1 cellular context compared by ENCODE assay signal in the genomic region with DNA sequence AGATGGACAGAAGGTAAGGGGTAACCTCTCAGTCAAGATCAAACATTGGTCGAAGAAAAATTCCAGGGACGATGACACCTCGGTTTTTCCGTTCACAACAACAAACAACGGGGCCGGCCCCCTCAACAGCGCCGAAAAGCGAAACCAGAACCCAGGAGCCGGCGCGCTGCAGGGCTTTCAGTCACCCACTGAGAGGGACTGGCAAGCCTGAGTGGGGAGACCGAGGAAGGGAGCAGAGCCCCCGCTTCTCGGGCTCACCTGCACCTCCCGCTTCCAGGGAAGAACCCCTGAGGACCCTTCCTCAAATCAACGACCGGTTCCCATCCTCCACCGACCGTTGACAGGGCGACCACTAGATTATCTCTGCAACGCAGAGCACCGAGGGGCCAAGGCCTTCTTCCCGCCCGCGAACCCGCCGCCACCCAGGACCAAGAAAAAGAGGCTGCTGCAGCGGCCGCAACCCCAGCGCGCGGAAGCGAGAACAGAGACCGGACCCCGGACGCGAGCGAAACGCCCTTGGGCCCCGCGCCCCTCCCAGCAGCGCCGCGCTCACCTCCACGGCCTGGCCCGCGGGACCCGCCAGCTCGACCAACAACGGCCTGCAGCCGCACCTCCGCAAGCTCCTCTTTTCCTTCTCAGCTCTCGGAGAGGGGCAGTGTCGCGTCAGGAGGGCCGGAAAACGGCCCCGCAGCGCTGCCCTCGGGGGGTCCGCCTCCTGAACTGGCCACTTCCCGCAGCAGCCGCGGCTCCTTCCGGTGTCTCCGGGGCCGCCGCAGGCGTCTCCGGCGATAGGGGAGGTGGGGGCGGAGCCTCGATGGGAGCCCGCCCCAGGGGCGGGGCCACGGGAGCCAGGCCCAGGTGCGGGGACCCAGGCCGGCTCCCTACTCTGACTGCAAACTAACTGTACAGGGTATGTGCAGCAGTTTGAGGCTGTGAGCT.
TF ChIP-seq lines count a peak whose summit lies in the region.

A gene (minus strand): TSS at position 763 of the 939 bp plus-strand sequence. CDS start 18,155 bp downstream, outside the sequence.

TF ChIP-seq in HepG2, 621 proteins besides CTCF, POLR2A, EP300 and RAD21 (continued from another document):
- TF ChIP-seq, protein P1, sequence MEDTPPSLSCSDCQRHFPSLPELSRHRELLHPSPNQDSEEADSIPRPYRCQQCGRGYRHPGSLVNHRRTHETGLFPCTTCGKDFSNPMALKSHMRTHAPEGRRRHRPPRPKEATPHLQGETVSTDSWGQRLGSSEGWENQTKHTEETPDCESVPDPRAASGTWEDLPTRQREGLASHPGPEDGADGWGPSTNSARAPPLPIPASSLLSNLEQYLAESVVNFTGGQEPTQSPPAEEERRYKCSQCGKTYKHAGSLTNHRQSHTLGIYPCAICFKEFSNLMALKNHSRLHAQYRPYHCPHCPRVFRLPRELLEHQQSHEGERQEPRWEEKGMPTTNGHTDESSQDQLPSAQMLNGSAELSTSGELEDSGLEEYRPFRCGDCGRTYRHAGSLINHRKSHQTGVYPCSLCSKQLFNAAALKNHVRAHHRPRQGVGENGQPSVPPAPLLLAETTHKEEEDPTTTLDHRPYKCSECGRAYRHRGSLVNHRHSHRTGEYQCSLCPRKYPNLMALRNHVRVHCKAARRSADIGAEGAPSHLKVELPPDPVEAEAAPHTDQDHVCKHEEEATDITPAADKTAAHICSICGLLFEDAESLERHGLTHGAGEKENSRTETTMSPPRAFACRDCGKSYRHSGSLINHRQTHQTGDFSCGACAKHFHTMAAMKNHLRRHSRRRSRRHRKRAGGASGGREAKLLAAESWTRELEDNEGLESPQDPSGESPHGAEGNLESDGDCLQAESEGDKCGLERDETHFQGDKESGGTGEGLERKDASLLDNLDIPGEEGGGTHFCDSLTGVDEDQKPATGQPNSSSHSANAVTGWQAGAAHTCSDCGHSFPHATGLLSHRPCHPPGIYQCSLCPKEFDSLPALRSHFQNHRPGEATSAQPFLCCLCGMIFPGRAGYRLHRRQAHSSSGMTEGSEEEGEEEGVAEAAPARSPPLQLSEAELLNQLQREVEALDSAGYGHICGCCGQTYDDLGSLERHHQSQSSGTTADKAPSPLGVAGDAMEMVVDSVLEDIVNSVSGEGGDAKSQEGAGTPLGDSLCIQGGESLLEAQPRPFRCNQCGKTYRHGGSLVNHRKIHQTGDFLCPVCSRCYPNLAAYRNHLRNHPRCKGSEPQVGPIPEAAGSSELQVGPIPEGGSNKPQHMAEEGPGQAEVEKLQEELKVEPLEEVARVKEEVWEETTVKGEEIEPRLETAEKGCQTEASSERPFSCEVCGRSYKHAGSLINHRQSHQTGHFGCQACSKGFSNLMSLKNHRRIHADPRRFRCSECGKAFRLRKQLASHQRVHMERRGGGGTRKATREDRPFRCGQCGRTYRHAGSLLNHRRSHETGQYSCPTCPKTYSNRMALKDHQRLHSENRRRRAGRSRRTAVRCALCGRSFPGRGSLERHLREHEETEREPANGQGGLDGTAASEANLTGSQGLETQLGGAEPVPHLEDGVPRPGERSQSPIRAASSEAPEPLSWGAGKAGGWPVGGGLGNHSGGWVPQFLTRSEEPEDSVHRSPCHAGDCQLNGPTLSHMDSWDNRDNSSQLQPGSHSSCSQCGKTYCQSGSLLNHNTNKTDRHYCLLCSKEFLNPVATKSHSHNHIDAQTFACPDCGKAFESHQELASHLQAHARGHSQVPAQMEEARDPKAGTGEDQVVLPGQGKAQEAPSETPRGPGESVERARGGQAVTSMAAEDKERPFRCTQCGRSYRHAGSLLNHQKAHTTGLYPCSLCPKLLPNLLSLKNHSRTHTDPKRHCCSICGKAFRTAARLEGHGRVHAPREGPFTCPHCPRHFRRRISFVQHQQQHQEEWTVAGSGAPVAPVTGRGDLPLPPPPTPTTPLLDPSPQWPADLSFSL (CRISPR knock-in tag; IDR thresholded peaks at IDR 0.05): no peak
- TF ChIP-seq, protein P2, sequence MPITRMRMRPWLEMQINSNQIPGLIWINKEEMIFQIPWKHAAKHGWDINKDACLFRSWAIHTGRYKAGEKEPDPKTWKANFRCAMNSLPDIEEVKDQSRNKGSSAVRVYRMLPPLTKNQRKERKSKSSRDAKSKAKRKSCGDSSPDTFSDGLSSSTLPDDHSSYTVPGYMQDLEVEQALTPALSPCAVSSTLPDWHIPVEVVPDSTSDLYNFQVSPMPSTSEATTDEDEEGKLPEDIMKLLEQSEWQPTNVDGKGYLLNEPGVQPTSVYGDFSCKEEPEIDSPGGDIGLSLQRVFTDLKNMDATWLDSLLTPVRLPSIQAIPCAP (CRISPR knock-in tag; IDR thresholded peaks at IDR 0.05; ENCODE audit: low read depth): peak; percentile 74; the same call in 1 of the 2 replicates
- TF ChIP-seq NFYB (CRISPR knock-in tag; IDR thresholded peaks at IDR 0.05) (no peak), ZNF260 (CRISPR knock-in tag; IDR thresholded peaks at IDR 0.05; ENCODE audit: borderline replicate concordance, low read depth) (no peak), DMAP1 (CRISPR knock-in tag; IDR thresholded peaks at IDR 0.05) (no peak), PLRG1 (conservative IDR thresholded peaks at IDR 0.05) (no peak), STAG1 (CRISPR knock-in tag; IDR thresholded peaks at IDR 0.05) (0 out of 2 replicates have a peak, but pooled peaks have one; percentile 7), RFXAP (CRISPR knock-in tag; IDR thresholded peaks at IDR 0.05; ENCODE audit: borderline replicate concordance) (0 out of 2 replicates have a peak, but pooled peaks have one; percentile 44), ZNF547 (CRISPR knock-in tag; IDR thresholded peaks at IDR 0.05) (peak; percentile 80; the same call in 1 of the 2 replicates)
- TF ChIP-seq, protein P3, sequence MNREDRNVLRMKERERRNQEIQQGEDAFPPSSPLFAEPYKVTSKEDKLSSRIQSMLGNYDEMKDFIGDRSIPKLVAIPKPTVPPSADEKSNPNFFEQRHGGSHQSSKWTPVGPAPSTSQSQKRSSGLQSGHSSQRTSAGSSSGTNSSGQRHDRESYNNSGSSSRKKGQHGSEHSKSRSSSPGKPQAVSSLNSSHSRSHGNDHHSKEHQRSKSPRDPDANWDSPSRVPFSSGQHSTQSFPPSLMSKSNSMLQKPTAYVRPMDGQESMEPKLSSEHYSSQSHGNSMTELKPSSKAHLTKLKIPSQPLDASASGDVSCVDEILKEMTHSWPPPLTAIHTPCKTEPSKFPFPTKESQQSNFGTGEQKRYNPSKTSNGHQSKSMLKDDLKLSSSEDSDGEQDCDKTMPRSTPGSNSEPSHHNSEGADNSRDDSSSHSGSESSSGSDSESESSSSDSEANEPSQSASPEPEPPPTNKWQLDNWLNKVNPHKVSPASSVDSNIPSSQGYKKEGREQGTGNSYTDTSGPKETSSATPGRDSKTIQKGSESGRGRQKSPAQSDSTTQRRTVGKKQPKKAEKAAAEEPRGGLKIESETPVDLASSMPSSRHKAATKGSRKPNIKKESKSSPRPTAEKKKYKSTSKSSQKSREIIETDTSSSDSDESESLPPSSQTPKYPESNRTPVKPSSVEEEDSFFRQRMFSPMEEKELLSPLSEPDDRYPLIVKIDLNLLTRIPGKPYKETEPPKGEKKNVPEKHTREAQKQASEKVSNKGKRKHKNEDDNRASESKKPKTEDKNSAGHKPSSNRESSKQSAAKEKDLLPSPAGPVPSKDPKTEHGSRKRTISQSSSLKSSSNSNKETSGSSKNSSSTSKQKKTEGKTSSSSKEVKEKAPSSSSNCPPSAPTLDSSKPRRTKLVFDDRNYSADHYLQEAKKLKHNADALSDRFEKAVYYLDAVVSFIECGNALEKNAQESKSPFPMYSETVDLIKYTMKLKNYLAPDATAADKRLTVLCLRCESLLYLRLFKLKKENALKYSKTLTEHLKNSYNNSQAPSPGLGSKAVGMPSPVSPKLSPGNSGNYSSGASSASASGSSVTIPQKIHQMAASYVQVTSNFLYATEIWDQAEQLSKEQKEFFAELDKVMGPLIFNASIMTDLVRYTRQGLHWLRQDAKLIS (CRISPR knock-in tag; IDR thresholded peaks at IDR 0.05): no peak
- TF ChIP-seq, protein P4, sequence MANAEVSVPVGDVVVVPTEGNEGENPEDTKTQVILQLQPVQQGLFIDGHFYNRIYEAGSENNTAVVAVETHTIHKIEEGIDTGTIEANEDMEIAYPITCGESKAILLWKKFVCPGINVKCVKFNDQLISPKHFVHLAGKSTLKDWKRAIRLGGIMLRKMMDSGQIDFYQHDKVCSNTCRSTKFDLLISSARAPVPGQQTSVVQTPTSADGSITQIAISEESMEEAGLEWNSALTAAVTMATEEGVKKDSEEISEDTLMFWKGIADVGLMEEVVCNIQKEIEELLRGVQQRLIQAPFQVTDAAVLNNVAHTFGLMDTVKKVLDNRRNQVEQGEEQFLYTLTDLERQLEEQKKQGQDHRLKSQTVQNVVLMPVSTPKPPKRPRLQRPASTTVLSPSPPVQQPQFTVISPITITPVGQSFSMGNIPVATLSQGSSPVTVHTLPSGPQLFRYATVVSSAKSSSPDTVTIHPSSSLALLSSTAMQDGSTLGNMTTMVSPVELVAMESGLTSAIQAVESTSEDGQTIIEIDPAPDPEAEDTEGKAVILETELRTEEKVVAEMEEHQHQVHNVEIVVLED (CRISPR knock-in tag; IDR thresholded peaks at IDR 0.05; ENCODE audit: borderline replicate concordance): peak; percentile 69
- TF ChIP-seq, protein P5, sequence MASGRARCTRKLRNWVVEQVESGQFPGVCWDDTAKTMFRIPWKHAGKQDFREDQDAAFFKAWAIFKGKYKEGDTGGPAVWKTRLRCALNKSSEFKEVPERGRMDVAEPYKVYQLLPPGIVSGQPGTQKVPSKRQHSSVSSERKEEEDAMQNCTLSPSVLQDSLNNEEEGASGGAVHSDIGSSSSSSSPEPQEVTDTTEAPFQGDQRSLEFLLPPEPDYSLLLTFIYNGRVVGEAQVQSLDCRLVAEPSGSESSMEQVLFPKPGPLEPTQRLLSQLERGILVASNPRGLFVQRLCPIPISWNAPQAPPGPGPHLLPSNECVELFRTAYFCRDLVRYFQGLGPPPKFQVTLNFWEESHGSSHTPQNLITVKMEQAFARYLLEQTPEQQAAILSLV (CRISPR knock-in tag; IDR thresholded peaks at IDR 0.05; ENCODE audit: borderline replicate concordance): peak; percentile 81; the same call in 1 of the 2 replicates
